ENCODE assay signal across 21 cellular contexts in the genomic region with DNA sequence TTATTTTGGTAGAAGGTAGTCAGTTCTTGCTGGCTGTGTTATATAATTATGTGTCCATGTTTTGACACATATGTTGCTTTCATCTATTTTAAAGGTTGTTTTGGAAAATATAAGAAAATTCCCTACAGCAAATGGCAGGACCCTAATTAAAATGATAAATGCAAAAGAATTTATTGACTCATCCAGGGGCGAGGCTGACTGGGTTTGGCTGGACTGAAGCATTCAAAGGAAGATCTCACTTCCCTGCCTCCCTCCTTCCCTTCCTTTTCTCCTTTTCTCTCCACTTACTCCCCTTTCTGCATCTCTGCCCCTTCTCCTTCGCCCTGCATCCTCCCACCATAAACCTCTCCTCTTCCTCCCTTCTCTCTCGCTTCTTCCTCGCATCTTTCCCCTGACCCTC.
"Had no signal": no experiment of that assay in that cellular context is flagged by ENCODE, and none has a peak within 500 bp of the region (broad histone marks: within the 10 kb centered on the region; RNA-seq: fewer than 3 reads in every experiment).

No MANE protein-coding gene starts in this region.

- H3K9me3 ChIP-seq: body of pancreas, lower lobe of right lung, thoracic aorta, upper lobe of left lung had no signal

- DNase-seq: activated CD4-positive, alpha-beta T cell treated with anti-CD3 and anti-CD28 coated beads, Interleukin-2, amount 50 U/mL, for 1 hour; activated CD4-positive, CD25-positive, alpha-beta regulatory T cell treated with anti-CD3 and anti-CD28 coated beads, Interleukin-2, amount 50 U/mL, for 72 hours; activated gamma-delta T cell treated with Interleukin-2 at 50 U/mL for 16 hours; activated T-cell treated with anti-CD3 and anti-CD28 coated beads, Interleukin-2, amount 50 U/mL, for 1 hour; anterior cingulate cortex; body of pancreas; cortex of kidney; erythroblast; foreskin melanocyte; immature natural killer cell; lower lobe of right lung; naive thymus-derived CD8-positive, alpha-beta T cell; small intestine; stimulated activated naive CD4-positive, alpha-beta T cell treated with Interleukin-2 at 50 U/mL for 16 hours; upper lobe of left lung; WERI-Rb-1 had no signal

- H3K79me2 ChIP-seq: hepatocyte had no signal

- H3K27ac ChIP-seq: body of pancreas, cardiac muscle cell, hepatocyte, lower lobe of right lung, thoracic aorta, upper lobe of left lung, WERI-Rb-1 had no signal

- H3K27me3 ChIP-seq: body of pancreas, cardiac muscle cell, hepatocyte, upper lobe of left lung had no signal

- H3K4me2 ChIP-seq: hepatocyte had no signal

- H3K4me1 ChIP-seq: body of pancreas, lower lobe of right lung, upper lobe of left lung had no signal

- H2AFZ ChIP-seq: hepatocyte had no signal

- H3K4me3 ChIP-seq: body of pancreas, cardiac muscle cell, hepatocyte, lower lobe of right lung, thoracic aorta, upper lobe of left lung had no signal

- ATAC-seq: body of pancreas; left lobe of liver; lower lobe of right lung; naive thymus-derived CD8-positive, alpha-beta T cell; sciatic nerve had no signal

- H3K36me3 ChIP-seq: cardiac muscle cell, lower lobe of right lung, thoracic aorta, upper lobe of left lung, WERI-Rb-1 had no signal
